ENCODE assay signal across 33 cellular contexts in the genomic region with DNA sequence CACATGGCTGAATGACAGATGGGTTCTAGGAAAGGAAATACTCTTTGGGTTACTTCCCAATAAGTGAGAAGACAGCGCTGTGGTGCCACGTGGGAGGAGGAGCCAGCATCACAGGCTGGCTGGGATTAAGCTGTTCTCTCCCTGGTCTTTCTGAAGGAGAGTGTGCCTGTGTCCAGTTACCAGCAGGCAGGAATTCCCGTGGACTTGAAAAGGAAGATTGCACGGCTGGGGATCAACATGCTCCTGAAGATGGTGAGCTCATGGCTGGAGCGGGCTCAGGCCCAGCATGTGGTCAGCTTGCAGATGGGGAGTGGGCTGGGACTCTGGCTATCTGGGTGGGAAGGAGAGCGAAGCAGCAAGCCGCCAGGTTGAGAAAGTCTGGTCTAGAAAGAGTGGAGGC. TPM values are rescaled to one million over a fixed set of nuclear protein-coding genes. Genes with fewer than 3 reads are reported as not detected.
"Had no signal": no experiment of that assay in that cellular context is flagged by ENCODE, and none has a peak within 500 bp of the region (broad histone marks: within the 10 kb centered on the region; RNA-seq: fewer than 3 reads in every experiment).

No MANE protein-coding gene starts in this region.

- H3K27ac ChIP-seq: adrenal gland, body of pancreas, breast epithelium, KMS-11, Peyer's patch, SJSA1 had no signal

- H3K4me3 Mint-ChIP-seq: activated CD4-positive, alpha-beta T cell treated with anti-CD3 and anti-CD28 coated beads for 36 hours; activated CD4-positive, alpha-beta T cell treated with anti-CD3 and anti-CD28 coated beads, Interleukin-2, amount 10 ng/mL, durations not matched to agents 7 days and 5 days; activated CD8-positive, alpha-beta T cell treated with anti-CD3 and anti-CD28 coated beads, Interleukin-2, amount 10 ng/mL, durations not matched to agents 7 days and 5 days; activated naive CD4-positive, alpha-beta T cell treated with anti-CD3 and anti-CD28 coated beads for 36 hours; activated T-cell treated with anti-CD3 and anti-CD28 coated beads, Interleukin-2, amount 50 U/mL, for 4 hours; T-helper 1 cell treated with Interleukin-12 subunit alpha and Interleukin-12 subunit beta and Interleukin-4 antibody, amounts not matched to agents 30 μg/mL and 1 μg/mL, for 36 hours; T-helper 2 cell treated with Interferon-gamma antibody and Interleukin-4, amounts not matched to agents 5 μg/mL and 100 μg/mL, for 36 hours had no signal

- ATAC-seq: activated CD4-positive, alpha-beta T cell treated with anti-CD3 and anti-CD28 coated beads for 36 hours; activated CD4-positive, CD25-positive, alpha-beta regulatory T cell treated with anti-CD3 and anti-CD28 coated beads, Interleukin-2, amount 50 U/mL, for 24 hours; activated CD8-positive, alpha-beta T cell treated with anti-CD3 and anti-CD28 coated beads, Interleukin-2, amount 10 ng/mL, durations not matched to agents 7 days and 5 days; activated naive CD4-positive, alpha-beta T cell treated with anti-CD3 and anti-CD28 coated beads, Interleukin-2, amount 50 U/mL, for 72 hours; activated T-cell treated with anti-CD3 and anti-CD28 coated beads, Interleukin-2, amount 50 U/mL, for 4 hours; body of pancreas; PC-3 had no signal

- H3K27ac Mint-ChIP-seq: activated CD4-positive, alpha-beta T cell treated with anti-CD3 and anti-CD28 coated beads for 36 hours; activated CD4-positive, alpha-beta T cell treated with anti-CD3 and anti-CD28 coated beads, Interleukin-2, amount 10 ng/mL, durations not matched to agents 7 days and 5 days; activated CD8-positive, alpha-beta T cell treated with anti-CD3 and anti-CD28 coated beads, Interleukin-2, amount 10 ng/mL, durations not matched to agents 7 days and 5 days; activated naive CD4-positive, alpha-beta T cell treated with anti-CD3 and anti-CD28 coated beads for 36 hours; T-helper 1 cell treated with Interleukin-12 subunit alpha and Interleukin-12 subunit beta and Interleukin-4 antibody, amounts not matched to agents 30 μg/mL and 1 μg/mL, for 36 hours; T-helper 2 cell treated with Interferon-gamma antibody and Interleukin-4, amounts not matched to agents 5 μg/mL and 100 μg/mL, for 36 hours had no signal

- H3K4me1 ChIP-seq: body of pancreas, breast epithelium, Peyer's patch, SJSA1 had no signal

- H3K9me3 ChIP-seq: adrenal gland, body of pancreas, breast epithelium, Peyer's patch, SJSA1, SK-N-SH had no signal

- H3K4me3 ChIP-seq: adrenal gland, body of pancreas, breast epithelium, Peyer's patch, SJSA1 had no signal

- H3K9me3 Mint-ChIP-seq: activated CD4-positive, alpha-beta T cell treated with anti-CD3 and anti-CD28 coated beads, Interleukin-2, amount 10 ng/mL, durations not matched to agents 7 days and 5 days; activated naive CD4-positive, alpha-beta T cell treated with anti-CD3 and anti-CD28 coated beads for 36 hours; activated naive CD4-positive, alpha-beta T cell treated with anti-CD3 and anti-CD28 coated beads, Interleukin-2, amount 50 U/mL, for 72 hours; activated T-cell treated with anti-CD3 and anti-CD28 coated beads, Interleukin-2, amount 50 U/mL, for 4 hours; T-helper 1 cell treated with Interleukin-12 subunit alpha and Interleukin-12 subunit beta and Interleukin-4 antibody, amounts not matched to agents 30 μg/mL and 1 μg/mL, for 36 hours; T-helper 2 cell treated with Interferon-gamma antibody and Interleukin-4, amounts not matched to agents 5 μg/mL and 100 μg/mL, for 36 hours had no signal

- H3K36me3 ChIP-seq: SJSA1 had no signal

- H3K27me3 ChIP-seq: adrenal gland, body of pancreas, breast epithelium, Peyer's patch, SJSA1 had no signal

- H3K27me3 Mint-ChIP-seq: activated CD4-positive, alpha-beta T cell treated with anti-CD3 and anti-CD28 coated beads for 36 hours; activated CD4-positive, alpha-beta T cell treated with anti-CD3 and anti-CD28 coated beads, Interleukin-2, amount 10 ng/mL, durations not matched to agents 7 days and 5 days had no signal

- DNase-seq: activated CD4-positive, alpha-beta T cell treated with anti-CD3 and anti-CD28 coated beads for 36 hours; activated CD4-positive, alpha-beta T cell treated with anti-CD3 and anti-CD28 coated beads, Interleukin-2, amount 10 ng/mL, durations not matched to agents 7 days and 5 days; activated CD4-positive, alpha-beta T cell treated with anti-CD3 and anti-CD28 coated beads, Interleukin-2, amount 50 U/mL, for 48 hours; activated CD8-positive, alpha-beta T cell treated with anti-CD3 and anti-CD28 coated beads, Interleukin-2, amount 10 ng/mL, durations not matched to agents 7 days and 5 days; activated gamma-delta T cell treated with Interleukin-2 at 50 U/mL for 16 hours; activated naive CD4-positive, alpha-beta T cell treated with anti-CD3 and anti-CD28 coated beads for 36 hours; activated T-cell treated with anti-CD3 and anti-CD28 coated beads, Interleukin-2, amount 50 U/mL, for 4 hours; body of pancreas; caudate nucleus; cerebellar nuclear complex; MM.1S; MV-4-11; NCI-H1092; NCI-H1436 treated with DMSO at 0.1 percent for 48 hours; NCI-H1694 treated with DMSO at 0.1 percent for 48 hours; NCI-H2029; NCI-H345; NCI-H524 treated with DMSO at 0.1 percent for 48 hours; NK-92 treated with Interleukin-12 subunit alpha and Interleukin-12 subunit beta, amount 100 ng/mL, for 24 hours; PC-3; RPMI8226; SHP77 treated with DMSO at 0.1 percent for 48 hours; SK-N-SH had no signal

RNA-seq across cellular contexts. Expression of gene DENND2A, which starts 40.3 kb away (rescaled TPM):
- total RNA-seq: activated CD4-positive, alpha-beta T cell treated with anti-CD3 and anti-CD28 coated beads for 36 hours; activated CD4-positive, alpha-beta T cell treated with anti-CD3 and anti-CD28 coated beads, Interleukin-2, amount 10 ng/mL, durations not matched to agents 7 days and 5 days; activated CD8-positive, alpha-beta T cell treated with anti-CD3 and anti-CD28 coated beads, Interleukin-2, amount 10 ng/mL, durations not matched to agents 7 days and 5 days; activated naive CD4-positive, alpha-beta T cell treated with anti-CD3 and anti-CD28 coated beads for 36 hours; activated naive CD4-positive, alpha-beta T cell treated with anti-CD3 and anti-CD28 coated beads, Interleukin-2, amount 50 U/mL, for 72 hours; activated T-cell treated with anti-CD3 and anti-CD28 coated beads, Interleukin-2, amount 50 U/mL, for 4 hours; LHCN-M2 had no signal
